In genomic region chr3:185065059-185065458, GRCh38 we compare ENCODE assay signal across 29 cellular contexts.
A peak's percentile ranks its signal among the peaks of the same experiment; 100 is the strongest.
DNase-seq lines count a peak whose midpoint lies in the region; ATAC-seq and TF ChIP-seq lines count a peak whose summit lies in the region.
"Had no signal": no experiment of that assay in that cellular context is flagged by ENCODE, and none has a peak within 500 bp of the region (broad histone marks: within the 10 kb centered on the region; RNA-seq: fewer than 3 reads in every experiment).

No MANE protein-coding gene starts in this region.

- no peak overlapping the region for H3K9ac ChIP-seq in DND-41 (ENCODE audit: low read depth, low read length)

- H3K4me1 ChIP-seq in DND-41 (ENCODE audit: insufficient read depth, low read length), result no peaks in the 10 kb centered on the region
- H3K4me1 ChIP-seq: ascending aorta, lower lobe of right lung had no signal

- H3K36me3 ChIP-seq in DND-41 (ENCODE audit: insufficient read depth, low read length), result no peaks in the 10 kb centered on the region
- H3K36me3 ChIP-seq: ascending aorta, lower lobe of right lung, tibial nerve had no signal

- H3K9me3 ChIP-seq in DND-41 (ENCODE audit: insufficient read depth, low read length, severe bottlenecking), result peaks cover 5% of the 10 kb centered on the region
- H3K9me3 ChIP-seq: ascending aorta, lower lobe of right lung, mucosa of descending colon, tibial nerve had no signal

- TF ChIP-seq POLR2A in NB4 (IDR thresholded peaks at IDR 0.05; ENCODE audit: extremely low read depth, insufficient read length), result no peak

- no peaks in the 10 kb centered on the region for H3K27me3 ChIP-seq in DND-41 (ENCODE audit: insufficient read depth, low read length, poor library complexity)
- H3K27me3 ChIP-seq: ascending aorta, tibial nerve had no signal

- no peaks in the 10 kb centered on the region for H4K20me1 ChIP-seq in DND-41 (ENCODE audit: insufficient read depth, low read length)

- H3K4me3 ChIP-seq in DND-41 (ENCODE audit: low read depth in 1 of 2, low read length in 2 of 2) (no peak overlapping the region), NB4 (ENCODE audit: low read depth, low read length) (no peak overlapping the region), foreskin fibroblast (ENCODE audit: low read depth in 1 of 2, low read length in 2 of 2) (no peak overlapping the region)
- H3K4me3 ChIP-seq: ascending aorta, lower lobe of right lung, mucosa of descending colon, tibial nerve had no signal

- H3K27ac ChIP-seq in DND-41 (ENCODE audit: low read length) (no peak overlapping the region), caudate nucleus (ENCODE audit: low read depth, low read length) (no peak overlapping the region)
- H3K27ac ChIP-seq: ascending aorta, lower lobe of right lung, tibial nerve had no signal

- no peak for ATAC-seq in DND-41 (ENCODE audit: insufficient read depth, low read depth)
- ATAC-seq: lower lobe of right lung; mucosa of descending colon; Right ventricle myocardium inferior; sciatic nerve; stimulated activated naive CD8-positive, alpha-beta T cell treated with anti-CD3 and anti-CD28 coated beads, Interleukin-15, amount 100 ng/mL, for 72 hours had no signal

- no peaks in the 10 kb centered on the region for H3K79me2 ChIP-seq in DND-41 (ENCODE audit: insufficient read depth, low read length)

- no peak overlapping the region for H2AFZ ChIP-seq in DND-41 (ENCODE audit: low read depth, low read length)

- no peak for DNase-seq in DND-41
- DNase-seq in NB4 (ENCODE audit: low read depth), result no peak
- no peak for DNase-seq in foreskin fibroblast
- no peak for DNase-seq in Kasumi-1 (lab: John Stamatoyannopoulos, UW)
- DNase-seq in activated effector memory CD4-positive, alpha-beta T cell treated with anti-CD3 and anti-CD28 coated beads, Interleukin-2, amount 50 U/mL, for 16 hours, result no peak
- DNase-seq in caudate nucleus (lab: John Stamatoyannopoulos, UW), result no peak
- DNase-seq: activated CD4-positive, alpha-beta T cell treated with anti-CD3 and anti-CD28 coated beads, Interleukin-2, amount 50 U/mL, for 4 hours; activated CD4-positive, CD25-positive, alpha-beta regulatory T cell; activated CD8-positive, alpha-beta memory T cell treated with anti-CD3 and anti-CD28 coated beads, Interleukin-2, amount 50 U/mL, for 4 hours; activated naive CD8-positive, alpha-beta T cell treated with anti-CD3 and anti-CD28 coated beads for 36 hours; CD4-positive, alpha-beta T cell; central memory CD4-positive, alpha-beta T cell; DMS53; GF-D8; kidney; lower lobe of right lung; mucosa of descending colon; NCI-H1694 treated with DMSO at 0.1 percent for 48 hours; NCI-H2227 treated with DMSO at 0.1 percent for 48 hours; NCI-H748 treated with DMSO at 0.1 percent for 48 hours; OCI-M1; stimulated activated CD4-positive, alpha-beta T cell treated with anti-CD3 and anti-CD28 coated beads, Interleukin-15, amount 100 ng/mL, for 24 hours; stimulated activated naive CD8-positive, alpha-beta T cell treated with anti-CD3 and anti-CD28 coated beads, Interleukin-15, amount 100 ng/mL, for 72 hours; SW 1271 had no signal

- TF ChIP-seq CTCF in DND-41 (IDR thresholded peaks at IDR 0.05; ENCODE audit: borderline replicate concordance, extremely low read depth, low read length, poor library complexity, severe bottlenecking) (peak; percentile 18), GM12872 (IDR thresholded peaks at IDR 0.05; ENCODE audit: insufficient read depth, low read depth, low read length) (peak; percentile 24; the same call in 1 of the 3 replicates), NB4 (IDR thresholded peaks at IDR 0.05; ENCODE audit: low read depth, low read length) (peak; percentile 3), foreskin fibroblast (IDR thresholded peaks at IDR 0.05; ENCODE audit: low read depth, low read length) (peak; percentile 1)

- H3K4me2 ChIP-seq in DND-41 (ENCODE audit: insufficient read depth, low read length), result no peak overlapping the region
